Comparison of ENCODE assay signal across 22 cellular contexts in genomic region chr11:11821899-11822298, GRCh38. TPM values are rescaled to one million over a fixed set of nuclear protein-coding genes. Genes with fewer than 3 reads are reported as not detected.
A peak's percentile ranks its signal among the peaks of the same experiment; 100 is the strongest.
DNase-seq lines count a peak whose midpoint lies in the region; ATAC-seq, FAIRE-seq and TF ChIP-seq lines count a peak whose summit lies in the region.
"Had no signal": no experiment of that assay in that cellular context is flagged by ENCODE, and none has a peak within 500 bp of the region (broad histone marks: within the 10 kb centered on the region; RNA-seq: fewer than 3 reads in every experiment).

No MANE protein-coding gene starts in this region.

- no peaks in the 10 kb centered on the region for H3K9me3 ChIP-seq in upper lobe of left lung
- H3K9me3 ChIP-seq: HAP-1 had no signal

- no peak for TF ChIP-seq POLR2A in upper lobe of left lung (IDR thresholded peaks at IDR 0.05)

- no peaks in the 10 kb centered on the region for H3K36me3 ChIP-seq in upper lobe of left lung
- H3K36me3 ChIP-seq: BLaER1, HAP-1, MG63 had no signal

- peak; percentile 17 for DNase-seq in activated CD4-positive, alpha-beta T cell treated with anti-CD3 and anti-CD28 coated beads, Interleukin-2, amount 10 ng/mL, durations not matched to agents 24 days and 14 days
- DNase-seq in activated CD4-positive, alpha-beta T cell treated with anti-CD3 and anti-CD28 coated beads, Interleukin-2, amount 50 U/mL, for 4 hours, result no peak
- DNase-seq in RCC 7860 (ENCODE audit: low spot score) (peak; percentile 56), kidney tubule cell (ENCODE audit: low spot score) (peak; percentile 86), G401 (ENCODE audit: low spot score) (no peak), NCI-H1105 (lab: John Stamatoyannopoulos, UW) (no peak), upper lobe of left lung (no peak)
- DNase-seq: 8988T; CD4-positive, CD25-positive, alpha-beta regulatory T cell; DMS79; GOT3; HFFc6; KG1; MG63; NCI-H1417; NCI-H1694; NCI-H2029 treated with DMSO at 0.1 percent for 48 hours; SHP77 had no signal

- no peak for TF ChIP-seq EP300 in upper lobe of left lung (IDR thresholded peaks at IDR 0.05)

- no peak overlapping the region for H3K4me3 Mint-ChIP-seq in activated CD4-positive, alpha-beta T cell treated with anti-CD3 and anti-CD28 coated beads, Interleukin-2, amount 10 ng/mL, durations not matched to agents 24 days and 14 days
- H3K4me3 Mint-ChIP-seq: CD4-positive, CD25-positive, alpha-beta regulatory T cell; HFFc6 had no signal

- ATAC-seq in upper lobe of left lung (ENCODE audit: low FRiP score in 2 of 2), result no peak

- H3K27me3 ChIP-seq in upper lobe of left lung, result no peaks in the 10 kb centered on the region
- H3K27me3 ChIP-seq: BLaER1, MG63 had no signal

- no peaks in the 10 kb centered on the region for H3K36me3 Mint-ChIP-seq in activated CD4-positive, alpha-beta T cell treated with anti-CD3 and anti-CD28 coated beads, Interleukin-2, amount 10 ng/mL, durations not matched to agents 24 days and 14 days (ENCODE audit: low read depth)
- H3K36me3 Mint-ChIP-seq: CD4-positive, CD25-positive, alpha-beta regulatory T cell had no signal

- no peak overlapping the region for H3K4me3 ChIP-seq in upper lobe of left lung
- H3K4me3 ChIP-seq: BLaER1, HAP-1, MG63 had no signal

- in situ Hi-C loops in G401 (cut with HindIII; ENCODE audit: low sequenced_read_pairs), result no loop called here

- no peaks in the 10 kb centered on the region for H3K4me1 Mint-ChIP-seq in activated CD4-positive, alpha-beta T cell treated with anti-CD3 and anti-CD28 coated beads, Interleukin-2, amount 10 ng/mL, durations not matched to agents 24 days and 14 days
- H3K4me1 Mint-ChIP-seq: CD4-positive, CD25-positive, alpha-beta regulatory T cell had no signal

- no peaks in the 10 kb centered on the region for H3K9me3 Mint-ChIP-seq in activated CD4-positive, alpha-beta T cell treated with anti-CD3 and anti-CD28 coated beads, Interleukin-2, amount 10 ng/mL, durations not matched to agents 24 days and 14 days
- H3K9me3 Mint-ChIP-seq: HFFc6 had no signal

- no peak for TF ChIP-seq CTCF in upper lobe of left lung (IDR thresholded peaks at IDR 0.05)

- H3K27me3 Mint-ChIP-seq in activated CD4-positive, alpha-beta T cell treated with anti-CD3 and anti-CD28 coated beads, Interleukin-2, amount 10 ng/mL, durations not matched to agents 24 days and 14 days, result peaks cover 14% of the 10 kb centered on the region

- no peak overlapping the region for H3K27ac ChIP-seq in upper lobe of left lung
- H3K27ac ChIP-seq: BLaER1, RWPE1 had no signal

- intact Hi-C loops in activated CD4-positive, alpha-beta T cell treated with anti-CD3 and anti-CD28 coated beads, Interleukin-2, amount 10 ng/mL, durations not matched to agents 24 days and 14 days (cut with micrococcal nuclease), result no loop called here

- H3K4me1 ChIP-seq in upper lobe of left lung, result peaks cover 0 to 9% (median 4%) of the 10 kb centered on the region in 4 donors
- H3K4me1 ChIP-seq: BLaER1 had no signal

- 67 to 77% methylated on average over 3 of the region's 3 CpGs for WGBS in upper lobe of left lung, 2 donors

- no peak overlapping the region for H3K27ac Mint-ChIP-seq in activated CD4-positive, alpha-beta T cell treated with anti-CD3 and anti-CD28 coated beads, Interleukin-2, amount 10 ng/mL, durations not matched to agents 24 days and 14 days
- H3K27ac Mint-ChIP-seq: CD4-positive, CD25-positive, alpha-beta regulatory T cell; HFFc6 had no signal

- peak; percentile 85 for FAIRE-seq in RCC 7860 (lab: Jason Lieb, UNC)
- FAIRE-seq: GM18507 had no signal

RNA-seq across cellular contexts. Expression of gene USP47, which starts 19.9 kb away (rescaled TPM):
- total RNA-seq in activated CD4-positive, alpha-beta T cell treated with anti-CD3 and anti-CD28 coated beads, Interleukin-2, amount 10 ng/mL, durations not matched to agents 24 days and 14 days, result 51.9 and 54.0 TPM in 2 replicates
- 10.5 and 16.4 TPM in 2 replicates for total RNA-seq in G401 (2014; rRNA removed; shearing (Covaris generic))
- 100 to 1,000 TPM in 2 of 6 donors, 10 to 100 TPM in 4; 32.4 to 132 (median 79.0) TPM for total RNA-seq in upper lobe of left lung

Comparison
In these comparisons a context has a peak if more than half of its experiments do, and no peak if none do; other contexts are left out.
1. DNase-seq: peak in activated CD4-positive, alpha-beta T cell treated with anti-CD3 and anti-CD28 coated beads, Interleukin-2, amount 10 ng/mL, durations not matched to agents 24 days and 14 days (single experiment), RCC 7860 (single experiment) and kidney tubule cell (single experiment); none in activated CD4-positive, alpha-beta T cell treated with anti-CD3 and anti-CD28 coated beads, Interleukin-2, amount 50 U/mL, for 4 hours (0 of 2), G401 (single experiment), NCI-H1105 (single experiment) and upper lobe of left lung (0 of 2).